In genomic region chr6:5745081-5745480, GRCh38 we compare ENCODE assay signal across 23 cellular contexts.
"Had no signal": no experiment of that assay in that cellular context is flagged by ENCODE, and none has a peak within 500 bp of the region (broad histone marks: within the 10 kb centered on the region; RNA-seq: fewer than 3 reads in every experiment).

No MANE protein-coding gene starts in this region.

- DNase-seq: natural killer cell; occipital lobe; ovary; posterior cingulate gyrus; psoas muscle; right cardiac atrium; right lobe of liver; sigmoid colon; stimulated activated CD4-positive, alpha-beta T cell treated with anti-CD3 and anti-CD28 coated beads, Interleukin-15, amount 100 ng/mL, for 24 hours; stimulated activated CD4-positive, alpha-beta T cell treated with anti-CD3 and anti-CD28 coated beads, Interleukin-2, amount 100 ng/mL, for 24 hours; stimulated activated CD4-positive, alpha-beta T cell treated with anti-CD3 and anti-CD28 coated beads, Interleukin-2, amount 100 ng/mL, for 48 hours; stimulated activated CD4-positive, alpha-beta T cell treated with anti-CD3 and anti-CD28 coated beads, Interleukin-4, amount 100 ng/mL, for 24 hours; stimulated activated naive B cell treated with anti-CD40 and anti-IgM and Interleukin-4, amounts not matched to agents 10 μg/mL and 1 μg/mL and 100 μg/mL, for 72 hours; stimulated activated naive CD4-positive, alpha-beta T cell treated with Interleukin-2 at 50 U/mL for 16 hours; trophoblast cell; upper lobe of left lung had no signal

- H3K4me1 ChIP-seq: parathyroid adenoma, sigmoid colon, stomach, thyroid gland, tibial nerve, upper lobe of left lung, vagina had no signal

- H3K36me3 ChIP-seq: neural progenitor cell, ovary, right lobe of liver, sigmoid colon, stomach, thoracic aorta, thyroid gland, tibial nerve, upper lobe of left lung, vagina had no signal

- H3K4me3 ChIP-seq: neural progenitor cell, ovary, psoas muscle, right lobe of liver, sigmoid colon, stomach, thoracic aorta, thyroid gland, tibial nerve, upper lobe of left lung, vagina had no signal

- H3K9me3 ChIP-seq: ovary, psoas muscle, right lobe of liver, sigmoid colon, stomach, thoracic aorta, thyroid gland, tibial nerve, upper lobe of left lung, vagina had no signal

- H3K27me3 ChIP-seq: neural progenitor cell, ovary, right lobe of liver, sigmoid colon, stomach, thyroid gland, tibial nerve, upper lobe of left lung, vagina had no signal
